ENCODE assay signal across 8 cellular contexts in genomic region chr16:30893744-30894539, GRCh38. TPM values are rescaled to one million over a fixed set of nuclear protein-coding genes. Genes with fewer than 3 reads are reported as not detected.
A peak's percentile ranks its signal among the peaks of the same experiment; 100 is the strongest.
DNase-seq lines count a peak whose midpoint lies in the region; ATAC-seq and TF ChIP-seq lines count a peak whose summit lies in the region.

TSS of gene BCL7C (minus strand) at chr16:30894077. CDS start at chr16:30893944, 133 bp downstream.

- DNase-seq in AG09309 (ENCODE audit: low read depth) = peak; percentile 28
- peak; percentile 72 for DNase-seq in NCI-H345 treated with DMSO at 0.1 percent for 48 hours (lab: John Stamatoyannopoulos, UW; ENCODE audit: unreplicated experiment)
- DNase-seq in activated CD4-positive, alpha-beta T cell treated with anti-CD3 and anti-CD28 coated beads for 36 hours = peak; percentile 92
- peak; percentile 95 to 97 for DNase-seq in left colon
- DNase-seq in stimulated activated CD4-positive, alpha-beta T cell treated with anti-CD3 and anti-CD28 coated beads, Interleukin-1b, Interleukin-23, amount 100 ng/mL, for 48 hours = peak; percentile 81

- ATAC-seq in GM18867 (IDR thresholded peaks at IDR 0.05; ENCODE audit: unreplicated experiment) = peak; percentile 75
- peak; percentile 69 for ATAC-seq in HG03103 (IDR thresholded peaks at IDR 0.05; ENCODE audit: low read depth, unreplicated experiment)
- ATAC-seq in activated CD4-positive, alpha-beta T cell treated with anti-CD3 and anti-CD28 coated beads for 36 hours = peak; percentile 74
- peak; percentile 89 for ATAC-seq in left colon

- peak within 1 kb of the TSS; percentile 88 for H3K27ac Mint-ChIP-seq in activated CD4-positive, alpha-beta T cell treated with anti-CD3 and anti-CD28 coated beads for 36 hours

- peaks cover 35% of the 10 kb centered on the region for H3K4me1 Mint-ChIP-seq in activated CD4-positive, alpha-beta T cell treated with anti-CD3 and anti-CD28 coated beads for 36 hours

- H3K27me3 Mint-ChIP-seq in activated CD4-positive, alpha-beta T cell treated with anti-CD3 and anti-CD28 coated beads for 36 hours = no peaks in the 10 kb centered on the region

- peak within 1 kb of the TSS; percentile 95 for H3K4me3 ChIP-seq in AG09309 (ENCODE audit: control insufficient read depth, low read depth, low read length)

- CTCF ChIA-PET in activated CD4-positive, alpha-beta T cell treated with anti-CD3 and anti-CD28 coated beads for 36 hours (lab: Charles Lee) = interaction anchor here (1.8 to 2.9 kb wide), 2 partner anchors 8 to 49 kb away, joined by 4 to 22 read pairs; no protein-coding TSS in a partner anchor

- no peaks in the 10 kb centered on the region for H3K9me3 Mint-ChIP-seq in activated CD4-positive, alpha-beta T cell treated with anti-CD3 and anti-CD28 coated beads for 36 hours (ENCODE audit: low read depth)

- POLR2A ChIA-PET in activated CD4-positive, alpha-beta T cell treated with anti-CD3 and anti-CD28 coated beads for 36 hours (lab: Charles Lee) = interaction anchor here (1.0 to 1.1 kb wide), 2 partner anchors 8 to 49 kb away, joined by 3 to 5 read pairs; no protein-coding TSS in a partner anchor

- peak within 1 kb of the TSS; percentile 94 for H3K27ac ChIP-seq in cingulate gyrus (ENCODE audit: low read depth, low read length)

- H3K4me3 Mint-ChIP-seq in activated CD4-positive, alpha-beta T cell treated with anti-CD3 and anti-CD28 coated beads for 36 hours = peak within 1 kb of the TSS; percentile 84

- H3K36me3 Mint-ChIP-seq in activated CD4-positive, alpha-beta T cell treated with anti-CD3 and anti-CD28 coated beads for 36 hours (ENCODE audit: low read depth) = peaks cover 8% of the 10 kb centered on the region

- intact Hi-C loops in activated CD4-positive, alpha-beta T cell treated with anti-CD3 and anti-CD28 coated beads for 36 hours (cut with DNase I, micrococcal nuclease) = loop anchor here in 1 of 2 experiments (1.0 kb wide), 4 partner anchors 63 to 139 kb away; partner anchors contain the start of genes CFAP119, RNF40, SETD1A and STX4
- intact Hi-C loops in left colon (cut with DNase I, micrococcal nuclease) = no loop called here

- TF ChIP-seq CTCF in AG09309 (IDR thresholded peaks at IDR 0.05; ENCODE audit: control insufficient read depth, insufficient read depth, low read depth, low read length, missing control alignments) = peak; percentile 30

RNA-seq across cellular contexts. Expression of gene BCL7C, which starts in this region (rescaled TPM):
- total RNA-seq in activated CD4-positive, alpha-beta T cell treated with anti-CD3 and anti-CD28 coated beads for 36 hours = 10 to 100 TPM; 19.5 to 20.4 TPM
- 10 to 100 TPM; 22.3 to 23.5 TPM for total RNA-seq in left colon

Comparison
In these comparisons a context has a peak if more than half of its experiments do, and no peak if none do; other contexts are left out.
1. Peak in every context shown above with its lines: DNase-seq, ATAC-seq, H3K4me3 ChIP-seq and H3K27ac ChIP-seq.
2. DNase-seq: peak in every context shown above with its lines; median percentile 96 in left colon; 92 in activated CD4-positive, alpha-beta T cell treated with anti-CD3 and anti-CD28 coated beads for 36 hours; 81 in stimulated activated CD4-positive, alpha-beta T cell treated with anti-CD3 and anti-CD28 coated beads, Interleukin-1b, Interleukin-23, amount 100 ng/mL, for 48 hours; 72 in NCI-H345 treated with DMSO at 0.1 percent for 48 hours; 28 in AG09309.